ENCODE assay signal across 1 cellular context in the genomic region with DNA sequence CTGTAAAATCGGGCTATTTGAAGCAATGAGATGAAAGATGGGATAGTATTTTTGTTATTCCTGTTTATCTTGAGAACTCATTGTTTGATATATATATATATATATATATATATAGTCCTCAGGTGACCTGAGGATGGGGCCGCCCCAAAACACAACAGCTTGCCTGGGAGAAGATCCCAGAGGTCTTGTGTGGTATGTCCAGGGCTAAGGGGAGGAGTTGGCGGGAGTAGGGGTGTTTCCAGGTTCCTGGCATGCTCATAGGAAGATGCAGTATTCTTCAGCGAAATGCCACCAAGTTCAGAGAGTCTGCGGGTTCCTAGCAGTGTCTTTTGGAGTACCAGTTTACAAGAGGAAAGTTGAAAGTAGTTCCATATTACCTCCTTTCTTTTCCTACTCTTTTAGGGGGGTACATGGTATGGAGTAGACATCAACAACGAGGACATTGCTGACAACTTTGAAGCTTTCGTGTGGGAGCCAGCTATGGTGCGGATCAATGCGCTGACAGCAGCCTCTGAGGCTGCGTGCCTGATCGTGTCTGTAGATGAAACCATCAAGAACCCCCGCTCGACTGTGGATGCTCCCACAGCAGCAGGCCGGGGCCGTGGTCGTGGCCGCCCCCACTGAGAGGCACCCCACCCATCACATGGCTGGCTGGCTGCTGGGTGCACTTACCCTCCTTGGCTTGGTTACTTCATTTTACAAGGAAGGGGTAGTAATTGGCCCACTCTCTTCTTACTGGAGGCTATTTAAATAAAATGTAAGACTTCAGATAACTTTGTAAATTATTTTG.
TF ChIP-seq lines count a peak whose summit lies in the region.

No MANE protein-coding gene starts in this region.

TF ChIP-seq in GM12878, 131 proteins besides CTCF, POLR2A, EP300 and RAD21:
- TF ChIP-seq SUZ12 (IDR thresholded peaks at IDR 0.05; ENCODE audit: unreplicated experiment), result no peak
- TF ChIP-seq IKZF1 (conservative IDR thresholded peaks at IDR 0.05), result no peak
- no peak for TF ChIP-seq SMC3 (IDR thresholded peaks at IDR 0.05; ENCODE audit: borderline replicate concordance, low read length)
- no peak for TF ChIP-seq CREM (IDR thresholded peaks at IDR 0.05; ENCODE audit: low read depth)
- no peak for TF ChIP-seq TAF1 (IDR thresholded peaks at IDR 0.05; ENCODE audit: borderline replicate concordance, low read depth, low read length)
